In the genomic region with DNA sequence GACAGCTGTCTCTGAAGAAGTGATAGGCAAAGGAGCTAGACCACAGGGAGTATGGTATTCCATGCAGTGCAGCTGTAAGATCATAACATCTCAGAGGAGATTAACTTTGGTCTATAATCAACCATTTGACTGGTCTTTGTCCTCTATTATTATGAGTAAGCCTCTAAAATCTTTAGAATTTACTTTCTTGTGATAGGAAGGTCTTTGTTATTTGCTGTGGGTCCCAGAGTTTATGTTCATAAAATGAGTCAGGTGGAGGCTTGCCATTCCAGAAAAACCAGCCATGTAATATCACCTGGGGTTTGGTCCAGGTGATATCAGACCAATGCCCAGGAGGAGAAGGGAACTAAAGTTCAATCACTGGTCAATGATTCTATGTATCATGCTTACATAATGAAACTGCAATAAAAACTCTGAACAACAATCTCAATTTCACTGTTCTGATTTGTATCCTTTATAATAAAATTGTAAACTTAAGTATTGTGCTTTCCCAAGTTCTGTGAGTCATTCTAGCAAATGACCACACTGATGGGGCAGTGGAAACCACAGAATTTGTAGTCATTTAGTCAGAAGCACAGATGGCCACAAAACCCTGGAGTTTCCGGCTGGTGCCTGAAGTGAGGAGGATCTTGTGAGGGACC, we compare ENCODE assay signal across 2 cellular contexts.
TF ChIP-seq lines count a peak whose summit lies in the region.

No MANE protein-coding gene starts in this region.

TF ChIP-seq in SK-N-SH, 30 proteins besides CTCF, POLR2A, EP300 and RAD21 (continued from another document):
- TF ChIP-seq TAF1 (IDR thresholded peaks at IDR 0.05; ENCODE audit: borderline replicate concordance, low read depth, low read length) (no peak), MEF2A (IDR thresholded peaks at IDR 0.05; ENCODE audit: borderline replicate concordance, low read depth) (no peak), JUND (IDR thresholded peaks at IDR 0.05) (no peak; the same call in 1 of the 2 replicates), FOXM1 (IDR thresholded peaks at IDR 0.05; ENCODE audit: low read depth) (no peak)

TF ChIP-seq in SK-N-SH treated with all-trans-retinoic acid at 6 μM for 48 hours, 23 proteins besides CTCF, POLR2A, EP300 and RAD21 (continued from another document):
- TF ChIP-seq, protein P1, sequence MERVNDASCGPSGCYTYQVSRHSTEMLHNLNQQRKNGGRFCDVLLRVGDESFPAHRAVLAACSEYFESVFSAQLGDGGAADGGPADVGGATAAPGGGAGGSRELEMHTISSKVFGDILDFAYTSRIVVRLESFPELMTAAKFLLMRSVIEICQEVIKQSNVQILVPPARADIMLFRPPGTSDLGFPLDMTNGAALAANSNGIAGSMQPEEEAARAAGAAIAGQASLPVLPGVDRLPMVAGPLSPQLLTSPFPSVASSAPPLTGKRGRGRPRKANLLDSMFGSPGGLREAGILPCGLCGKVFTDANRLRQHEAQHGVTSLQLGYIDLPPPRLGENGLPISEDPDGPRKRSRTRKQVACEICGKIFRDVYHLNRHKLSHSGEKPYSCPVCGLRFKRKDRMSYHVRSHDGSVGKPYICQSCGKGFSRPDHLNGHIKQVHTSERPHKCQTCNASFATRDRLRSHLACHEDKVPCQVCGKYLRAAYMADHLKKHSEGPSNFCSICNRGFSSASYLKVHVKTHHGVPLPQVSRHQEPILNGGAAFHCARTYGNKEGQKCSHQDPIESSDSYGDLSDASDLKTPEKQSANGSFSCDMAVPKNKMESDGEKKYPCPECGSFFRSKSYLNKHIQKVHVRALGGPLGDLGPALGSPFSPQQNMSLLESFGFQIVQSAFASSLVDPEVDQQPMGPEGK (CRISPR knock-in tag; IDR thresholded peaks at IDR 0.05; ENCODE audit: borderline replicate concordance): no peak
- TF ChIP-seq ZNF70 (CRISPR knock-in tag; IDR thresholded peaks at IDR 0.05): no peak
